Comparison of ENCODE assay signal across 27 cellular contexts in the genomic region with DNA sequence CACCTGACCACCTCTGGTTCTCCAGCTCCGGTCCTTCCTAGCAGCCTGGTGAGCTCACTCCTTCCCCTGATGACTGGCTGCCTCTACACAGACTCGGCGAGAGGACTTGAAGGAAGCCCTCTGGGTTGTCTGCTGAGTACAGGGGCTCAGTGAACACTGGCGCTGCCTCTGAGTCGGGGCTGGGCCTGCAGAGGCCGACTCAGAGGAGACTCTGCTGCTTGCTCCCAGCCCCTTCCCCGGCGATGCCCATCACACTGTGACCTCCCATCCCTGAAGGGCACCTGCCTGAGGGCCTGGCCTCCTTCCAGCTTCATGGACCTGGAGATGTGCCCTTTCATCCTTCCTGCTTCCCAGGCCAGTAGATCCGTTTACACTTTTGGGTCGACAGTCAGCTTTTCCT. TPM values are rescaled to one million over a fixed set of nuclear protein-coding genes. Genes with fewer than 3 reads are reported as not detected.
A peak's percentile ranks its signal among the peaks of the same experiment; 100 is the strongest.
DNase-seq lines count a peak whose midpoint lies in the region; ATAC-seq and TF ChIP-seq lines count a peak whose summit lies in the region.
"Had no signal": no experiment of that assay in that cellular context is flagged by ENCODE, and none has a peak within 500 bp of the region (broad histone marks: within the 10 kb centered on the region; RNA-seq: fewer than 3 reads in every experiment).

No MANE protein-coding gene starts in this region.

- H3K36me3 Mint-ChIP-seq in nephron progenitor cell (ENCODE audit: low read depth) (no peaks in the 10 kb centered on the region), chondrocyte (ENCODE audit: low read depth) (no peaks in the 10 kb centered on the region)

- H4K20me1 ChIP-seq in BLaER1 (peaks cover 54% of the 10 kb centered on the region), Karpas-422 (ENCODE audit: insufficient read depth, low read depth, low read length) (peaks cover 3% of the 10 kb centered on the region; the same call in 1 of the 2 replicates)

- H3K27ac Mint-ChIP-seq in nephron progenitor cell = peak overlapping the region; percentile 97
- H3K27ac Mint-ChIP-seq in chondrocyte (ENCODE audit: unreplicated experiment) = no peak overlapping the region
- H3K27ac Mint-ChIP-seq: activated T-cell treated with anti-CD3 and anti-CD28 coated beads, Interleukin-2, amount 50 U/mL, for 72 hours had no signal

- TF ChIP-seq CTCF in dorsolateral prefrontal cortex (IDR thresholded peaks at IDR 0.05 in 54 of 56, conservative IDR thresholded peaks at IDR 0.05 in 2 of 56; ENCODE audit: low read depth in 1 of 56, partially characterized antibody in 56 of 56) (no peak), nephron progenitor cell (IDR thresholded peaks at IDR 0.05) (no peak), chondrocyte (IDR thresholded peaks at IDR 0.05) (no peak), foreskin fibroblast (IDR thresholded peaks at IDR 0.05; ENCODE audit: low read depth, low read length) (no peak)

- H3K4me3 ChIP-seq in BLaER1 (no peak overlapping the region), Karpas-422 (ENCODE audit: low read length) (no peak overlapping the region), dorsolateral prefrontal cortex (no peak overlapping the region), foreskin fibroblast (ENCODE audit: low read depth in 1 of 2, low read length in 2 of 2) (no peak overlapping the region)
- H3K4me3 ChIP-seq: SJSA1, testis, vagina had no signal

- H3K4me1 ChIP-seq in BLaER1 (peaks cover 54% of the 10 kb centered on the region), Karpas-422 (ENCODE audit: low read length) (no peaks in the 10 kb centered on the region)
- H3K4me1 ChIP-seq: SJSA1, testis had no signal

- H3K4me3 Mint-ChIP-seq in nephron progenitor cell = peak overlapping the region; percentile 62
- no peak overlapping the region for H3K4me3 Mint-ChIP-seq in chondrocyte (ENCODE audit: unreplicated experiment)
- H3K4me3 Mint-ChIP-seq: activated T-cell treated with anti-CD3 and anti-CD28 coated beads, Interleukin-2, amount 50 U/mL, for 72 hours had no signal

- intact Hi-C loops in dorsolateral prefrontal cortex (cut with DNase I) = no loop called here

- H3K36me3 ChIP-seq in BLaER1 (peaks cover 2% of the 10 kb centered on the region; the same call in 1 of the 2 replicates), Karpas-422 (ENCODE audit: insufficient read depth, low read length) (no peaks in the 10 kb centered on the region)
- H3K36me3 ChIP-seq: SJSA1 had no signal

- no peaks in the 10 kb centered on the region for H3K79me2 ChIP-seq in Karpas-422 (ENCODE audit: low read length)

- H3K9ac ChIP-seq in BLaER1 = peak overlapping the region; percentile 7; the same call in 1 of the 2 replicates
- no peak overlapping the region for H3K9ac ChIP-seq in Karpas-422 (ENCODE audit: low read length)

- H3K9me3 Mint-ChIP-seq in nephron progenitor cell (no peaks in the 10 kb centered on the region), chondrocyte (ENCODE audit: low read depth) (no peaks in the 10 kb centered on the region)
- H3K9me3 Mint-ChIP-seq: activated T-cell treated with anti-CD3 and anti-CD28 coated beads, Interleukin-2, amount 50 U/mL, for 72 hours had no signal

- H3K9me3 ChIP-seq in BLaER1 = no peaks in the 10 kb centered on the region
- H3K9me3 ChIP-seq in Karpas-422 (ENCODE audit: low read length) = no peaks in the 10 kb centered on the region
- H3K9me3 ChIP-seq: neutrophil, SJSA1, testis, vagina had no signal

- H3K9me2 ChIP-seq in Karpas-422 (replicated peaks; ENCODE audit: insufficient read depth, low read length) = no peaks in the 10 kb centered on the region

- H3K27me3 Mint-ChIP-seq in nephron progenitor cell (ENCODE audit: low read depth, poor library complexity) (no peaks in the 10 kb centered on the region), chondrocyte (ENCODE audit: low read depth) (no peaks in the 10 kb centered on the region)

- no peak for ATAC-seq in GM21447 (IDR thresholded peaks at IDR 0.05; ENCODE audit: unreplicated experiment)
- ATAC-seq: activated T-cell treated with anti-CD3 and anti-CD28 coated beads, Interleukin-2, amount 50 U/mL, for 72 hours had no signal

- H3K27me3 ChIP-seq in BLaER1 (peaks cover 22% of the 10 kb centered on the region), Karpas-422 (ENCODE audit: low read length) (no peaks in the 10 kb centered on the region), dorsolateral prefrontal cortex (peaks cover 0 to 8% (median 0%) of the 10 kb centered on the region in 45 donors)
- H3K27me3 ChIP-seq: testis had no signal

- H3K4me1 Mint-ChIP-seq in nephron progenitor cell (peaks cover 70% of the 10 kb centered on the region), chondrocyte (ENCODE audit: low read depth) (peaks cover 17% of the 10 kb centered on the region)

- no peak overlapping the region for H2AFZ ChIP-seq in Karpas-422 (ENCODE audit: low read length)

- H3K27ac ChIP-seq in BLaER1 = 0 out of 2 replicates have a peak overlapping the region, but pooled peaks have one; percentile 4
- H3K27ac ChIP-seq in Karpas-422 (ENCODE audit: low read length) = no peak overlapping the region
- peak overlapping the region in 41 of 59 donors; percentile 7 to 99 (median 53) for H3K27ac ChIP-seq in dorsolateral prefrontal cortex
- H3K27ac ChIP-seq: neutrophil, SJSA1, testis, vagina had no signal

- DNase-seq in Karpas-422 = peak; percentile 58
- DNase-seq in dorsolateral prefrontal cortex = no peak
- no peak for DNase-seq in nephron progenitor cell
- DNase-seq in activated CD4-positive, alpha-beta T cell treated with anti-CD3 and anti-CD28 coated beads for 1 hour = no peak
- no peak for DNase-seq in chondrocyte (ENCODE audit: low spot score)
- DNase-seq in foreskin fibroblast = no peak
- DNase-seq: ACHN; activated CD4-positive, alpha-beta T cell treated with anti-CD3 and anti-CD28 coated beads for 4 hours; activated naive CD4-positive, alpha-beta T cell treated with Interleukin-2 at 50 U/mL for 16 hours; activated T-cell treated with anti-CD3 and anti-CD28 coated beads, Interleukin-2, amount 50 U/mL, for 72 hours; Calu3; HCEC 1CT; NCI-H146; NK-92 treated with Interleukin-12 subunit alpha and Interleukin-12 subunit beta, amount 100 ng/mL, for 24 hours; stimulated activated CD4-positive, alpha-beta T cell treated with anti-CD3 and anti-CD28 coated beads, Interleukin-2, amount 100 ng/mL, for 24 hours; testis had no signal

- H3K4me2 ChIP-seq in BLaER1 (peak overlapping the region; percentile 83), Karpas-422 (ENCODE audit: low read depth, low read length, poor library complexity, severe bottlenecking) (no peak overlapping the region)

RNA-seq across cellular contexts. Expression of gene CRB2, which starts 22.0 kb away (rescaled TPM):
- total RNA-seq in Karpas-422 (2014; rRNA removed; shearing (Covaris generic); ENCODE audit: low replicate concordance) = not detected in 2 replicates
- total RNA-seq in dorsolateral prefrontal cortex (100 to 1,000 TPM in 1 of 120 experiments, 10 to 100 TPM in 119; 14.5 to 102 (median 32.1) TPM), chondrocyte (0.07 TPM in 1 of 3 replicates, not detected in the others)
- total RNA-seq: activated CD8-positive, alpha-beta memory T cell treated with anti-CD3 and anti-CD28 coated beads for 36 hours; activated T-cell treated with anti-CD3 and anti-CD28 coated beads, Interleukin-2, amount 50 U/mL, for 72 hours; Calu3; fibroblast of lung; mononuclear cell; NCI-H460; pulmonary artery endothelial cell; SJSA1; T-helper 1 cell treated with Interleukin-12 subunit alpha and Interleukin-12 subunit beta and Interleukin-4 antibody, amounts not matched to agents 30 ng/mL and 1 ng/mL, for 36 hours; vagina had no signal

Comparison
In these comparisons a context has a peak if more than half of its experiments do, and no peak if none do; other contexts are left out.
1. RNA of gene CRB2, which starts 22.0 kb away (total RNA-seq): 14.5 to 102 TPM in dorsolateral prefrontal cortex; 0.07 TPM in chondrocyte and not detected in Karpas-422; every median in the first group is over 10 times any median in the second.